Comparison of ENCODE assay signal across 9 cellular contexts in the genomic region with DNA sequence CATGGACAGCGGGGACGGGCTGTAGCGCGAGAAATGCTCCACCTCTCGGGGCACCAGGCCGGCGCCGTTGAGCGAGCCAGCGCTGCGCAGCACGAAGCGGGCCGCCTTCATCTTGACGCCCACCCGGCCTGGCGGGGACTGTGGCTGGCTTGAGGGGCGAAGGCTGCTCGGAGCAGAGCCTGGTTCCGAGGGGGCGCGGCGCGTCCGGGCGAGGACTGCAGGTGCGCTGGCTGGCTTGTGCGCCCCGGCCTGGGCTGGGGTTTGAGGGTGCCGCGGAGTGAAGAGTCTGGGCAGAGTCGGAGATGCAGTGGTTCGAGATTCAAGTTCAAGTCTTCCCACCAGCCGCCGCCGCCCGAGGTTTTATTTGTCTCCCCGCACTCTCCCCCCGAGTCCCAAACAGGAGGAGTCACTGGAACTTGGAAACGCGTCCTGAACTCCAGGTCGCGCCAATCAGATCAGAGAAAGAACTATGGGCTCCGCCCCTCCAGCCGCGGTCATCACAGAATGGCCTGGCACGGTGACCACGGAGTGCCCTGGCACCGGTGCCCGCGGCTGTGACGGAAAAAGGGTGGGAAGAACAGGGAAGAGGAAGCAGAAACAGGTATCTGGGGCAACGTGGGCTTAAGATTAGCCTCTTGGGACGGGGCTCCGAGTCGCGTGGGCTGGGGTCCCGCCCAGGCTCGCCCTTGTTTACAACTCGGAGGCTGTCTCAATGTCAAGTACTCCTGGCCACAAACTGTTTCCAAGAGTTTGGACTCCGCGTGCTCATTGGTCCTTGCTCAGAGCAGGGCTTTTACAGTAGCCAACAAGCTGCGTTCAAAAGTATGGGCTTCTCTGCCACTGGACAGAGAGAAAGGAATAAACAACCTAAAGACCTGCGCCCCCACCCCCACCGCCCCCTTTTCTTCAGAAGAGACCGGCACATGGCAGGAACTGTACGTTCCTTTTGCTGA. TPM values are rescaled to one million over a fixed set of nuclear protein-coding genes. Genes with fewer than 3 reads are reported as not detected.
DNase-seq lines count a peak whose midpoint lies in the region; ATAC-seq and TF ChIP-seq lines count a peak whose summit lies in the region.
"Had no signal": no experiment of that assay in that cellular context is flagged by ENCODE, and none has a peak within 500 bp of the region (broad histone marks: within the 10 kb centered on the region; RNA-seq: fewer than 3 reads in every experiment).

A gene (minus strand): TSS at position 334 of the 953 bp plus-strand sequence. CDS start 223 bp downstream, at position 111.

- TF ChIP-seq RAD21 in SK-N-SH (IDR thresholded peaks at IDR 0.05; ENCODE audit: low read length) = no peak

- no peaks in the 10 kb centered on the region for H3K9me2 ChIP-seq in SK-N-SH

- in situ Hi-C loops in HAP-1 (cut with MboI; ENCODE audit: low sequenced_read_pairs) = no loop called here

- no peaks in the 10 kb centered on the region for H3K79me2 ChIP-seq in SK-N-SH (ENCODE audit: insufficient read depth)
- no peaks in the 10 kb centered on the region for H3K79me2 ChIP-seq in fibroblast of lung (ENCODE audit: control insufficient read depth, insufficient read depth, low read length)

- H3K9me3 ChIP-seq in HAP-1 = no peaks in the 10 kb centered on the region
- H3K9me3 ChIP-seq in SK-N-SH = no peaks in the 10 kb centered on the region
- no peaks in the 10 kb centered on the region for H3K9me3 ChIP-seq in fibroblast of lung (ENCODE audit: control insufficient read depth, insufficient read depth, low read depth, low read length)
- H3K9me3 ChIP-seq in thymus (ENCODE audit: control insufficient read depth) = no peaks in the 10 kb centered on the region

- peaks cover 2% of the 10 kb centered on the region; the same call in 1 of the 2 replicates for H3K4me1 ChIP-seq in HAP-1
- peaks cover 4 to 10% of the 10 kb centered on the region in 2 experiments; a peak in 1 of 4 replicates for H3K4me1 ChIP-seq in SK-N-SH (ENCODE audit: control insufficient read depth in 1 of 2, insufficient read depth in 2 of 2, low read depth in 1 of 2, low read length in 1 of 2)
- H3K4me1 ChIP-seq in fibroblast of lung (ENCODE audit: control insufficient read depth, extremely low read depth, insufficient read depth, low read length) = peaks cover 2% of the 10 kb centered on the region
- H3K4me1 ChIP-seq in thymus (ENCODE audit: control insufficient read depth, insufficient read depth, low read length) = no peaks in the 10 kb centered on the region

- no peaks in the 10 kb centered on the region; the same call in 1 of the 2 replicates for H3K27me3 ChIP-seq in HAP-1 (ENCODE audit: low read depth)
- no peaks in the 10 kb centered on the region for H3K27me3 ChIP-seq in SK-N-SH (ENCODE audit: insufficient read depth)
- H3K27me3 ChIP-seq in fibroblast of lung (ENCODE audit: control insufficient read depth, insufficient read depth, low read length) = no peaks in the 10 kb centered on the region
- H3K27me3 ChIP-seq in thymus (ENCODE audit: control insufficient read depth, insufficient read depth) = peaks cover 7% of the 10 kb centered on the region

- POLR2A ChIA-PET in SK-N-SH (lab: Yijun Ruan, JAX) = no interaction called here

- H3K36me3 ChIP-seq in HAP-1 (replicated peaks) (no peaks in the 10 kb centered on the region), SK-N-SH (replicated peaks in 1 of 2; ENCODE audit: control insufficient read depth in 1 of 2, insufficient read depth in 2 of 2, low read length in 1 of 2) (no peaks in the 10 kb centered on the region), fibroblast of lung (ENCODE audit: control insufficient read depth, insufficient read depth, low read length) (no peaks in the 10 kb centered on the region), thymus (ENCODE audit: control insufficient read depth, insufficient read depth) (no peaks in the 10 kb centered on the region)

- no peaks in the 10 kb centered on the region for H4K20me1 ChIP-seq in SK-N-SH (ENCODE audit: insufficient read depth)
- H4K20me1 ChIP-seq in fibroblast of lung (ENCODE audit: control insufficient read depth, extremely low read depth, insufficient read depth, low read length) = no peaks in the 10 kb centered on the region

- peak within 1 kb of the TSS; percentile 84 for H3K4me2 ChIP-seq in SK-N-SH
- peak within 1 kb of the TSS; percentile 84 for H3K4me2 ChIP-seq in fibroblast of lung (ENCODE audit: extremely low read depth, insufficient read depth, low read length)

- WGBS in SK-N-SH (ENCODE audit: low lambda C conversion rate) = 4% methylated on average over 46 of the region's 67 CpGs
- WGBS in thymus = 8% methylated on average over 67 of the region's 67 CpGs

- H3K27ac ChIP-seq in SK-N-SH (ENCODE audit: low read depth in 2 of 2, low read length in 1 of 2) = no peak within 1 kb of the TSS
- no peak within 1 kb of the TSS for H3K27ac ChIP-seq in fibroblast of lung (ENCODE audit: insufficient read depth, low read length)
- peak within 1 kb of the TSS; percentile 62 for H3K27ac ChIP-seq in thymus (ENCODE audit: low read depth)

- H3K4me3 ChIP-seq in HAP-1 (peak within 1 kb of the TSS; percentile 38), SK-N-SH (ENCODE audit: low read depth in 2 of 2, low read length in 1 of 2) (peak within 1 kb of the TSS; percentile 60 to 71), fibroblast of lung (replicated peaks in 1 of 4; ENCODE audit: control extremely low read depth in 1 of 4, insufficient read depth in 1 of 4, low read depth in 3 of 4, low read length in 4 of 4) (peak within 1 kb of the TSS; percentile 62 to 90 (median 65)), thymus (ENCODE audit: low read length) (peak within 1 kb of the TSS; percentile 11)

- H2AFZ ChIP-seq in SK-N-SH (ENCODE audit: low read depth) (peak within 1 kb of the TSS; percentile 83), fibroblast of lung (ENCODE audit: low read length) (peak within 1 kb of the TSS; percentile 88)

- ATAC-seq in HG03571 (IDR thresholded peaks at IDR 0.05; ENCODE audit: unreplicated experiment) = no peak
- no peak for ATAC-seq in GM19395 (IDR thresholded peaks at IDR 0.05; ENCODE audit: unreplicated experiment)

- TF ChIP-seq CTCF in SK-N-SH (IDR thresholded peaks at IDR 0.05) = no peak
- TF ChIP-seq CTCF in fibroblast of lung (conservative IDR thresholded peaks at IDR 0.05 in 1 of 2, IDR thresholded peaks at IDR 0.05 in 1 of 2; ENCODE audit: low read depth in 1 of 2, low read length in 2 of 2) = no peak

- DNase-seq in A172 (ENCODE audit: low spot score) = peak; percentile 40
- peak in 1 of 2 experiments; percentile 56 for DNase-seq in HAP-1 (ENCODE audit: low spot score in 2 of 2)
- peak; percentile 70 for DNase-seq in SK-N-SH
- DNase-seq in fibroblast of lung (ENCODE audit: low read depth in 2 of 2) = peak; percentile 41 to 94
- peak; percentile 67 for DNase-seq in middle frontal gyrus (ENCODE audit: extremely low spot score, low spot score)
- DNase-seq: activated naive CD8-positive, alpha-beta T cell treated with anti-CD3 and anti-CD28 coated beads, Interleukin-2, amount 10 ng/mL, durations not matched to agents 7 days and 5 days had no signal

- H3K9ac ChIP-seq in SK-N-SH = no peak within 1 kb of the TSS
- H3K9ac ChIP-seq in fibroblast of lung (ENCODE audit: insufficient read depth, low read length) = peak within 1 kb of the TSS; percentile 40

- CTCF ChIA-PET in SK-N-SH (lab: Yijun Ruan, JAX) = interaction anchor here (1.2 kb wide), 1 partner anchor 85 kb away, joined by 4 read pairs; no protein-coding TSS in a partner anchor

- peaks cover 9% of the 10 kb centered on the region for H3F3A ChIP-seq in SK-N-SH (replicated peaks; ENCODE audit: insufficient read depth)

- TF ChIP-seq EP300 in SK-N-SH (IDR thresholded peaks at IDR 0.05; ENCODE audit: borderline replicate concordance in 1 of 2, low read depth in 1 of 2, low read length in 1 of 2) = no peak

TF ChIP-seq in SK-N-SH, 30 proteins besides CTCF, POLR2A, EP300 and RAD21:
- no peak for TF ChIP-seq TEAD4 (IDR thresholded peaks at IDR 0.05; ENCODE audit: borderline replicate concordance, insufficient read depth)
- TF ChIP-seq POLR2AphosphoS5 (IDR thresholded peaks at IDR 0.05; ENCODE audit: low read depth, low read length) = no peak
- TF ChIP-seq, protein P1, sequence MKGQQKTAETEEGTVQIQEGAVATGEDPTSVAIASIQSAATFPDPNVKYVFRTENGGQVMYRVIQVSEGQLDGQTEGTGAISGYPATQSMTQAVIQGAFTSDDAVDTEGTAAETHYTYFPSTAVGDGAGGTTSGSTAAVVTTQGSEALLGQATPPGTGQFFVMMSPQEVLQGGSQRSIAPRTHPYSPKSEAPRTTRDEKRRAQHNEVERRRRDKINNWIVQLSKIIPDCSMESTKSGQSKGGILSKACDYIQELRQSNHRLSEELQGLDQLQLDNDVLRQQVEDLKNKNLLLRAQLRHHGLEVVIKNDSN (IDR thresholded peaks at IDR 0.05; ENCODE audit: borderline replicate concordance, low read depth) = no peak
- no peak for TF ChIP-seq FOXJ3 (CRISPR knock-in tag; IDR thresholded peaks at IDR 0.05)
- TF ChIP-seq CHD2 (IDR thresholded peaks at IDR 0.05; ENCODE audit: low read length, partially characterized antibody) = no peak
- TF ChIP-seq, protein P2, sequence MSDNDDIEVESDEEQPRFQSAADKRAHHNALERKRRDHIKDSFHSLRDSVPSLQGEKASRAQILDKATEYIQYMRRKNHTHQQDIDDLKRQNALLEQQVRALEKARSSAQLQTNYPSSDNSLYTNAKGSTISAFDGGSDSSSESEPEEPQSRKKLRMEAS (IDR thresholded peaks at IDR 0.05; ENCODE audit: low read depth) = peak; percentile 51; the same call in 1 of the 2 replicates
- TF ChIP-seq RXRA (IDR thresholded peaks at IDR 0.05; ENCODE audit: borderline replicate concordance, low read depth) = no peak
TF ChIP-seq in SK-N-SH: peak in this region for 1.

RNA-seq across cellular contexts. Expression of the gene that starts here (rescaled TPM):
- 0.07 and 0.43 TPM in 2 replicates for total RNA-seq in A172 (2014; rRNA removed; shearing (Covaris generic))
- polyA plus RNA-seq in SK-N-SH (2012; rRNA removed) (0.10 and 0.13 TPM in 2 replicates), fibroblast of lung (0.09 and 0.20 TPM in 2 replicates), thymus (153 TPM)
- 0.14 and 0.17 TPM in 2 replicates for polyA plus RNA-seq in SK-N-SH (2012; cell fraction: cytosol; rRNA removed)
- 0.22 and 0.23 TPM in 2 replicates for polyA plus RNA-seq in SK-N-SH (2012; cell fraction: nucleus; rRNA removed)
- 2.8 and 3.1 TPM in 2 replicates for total RNA-seq in fibroblast of lung
- polyA plus RNA-seq in fibroblast of lung (2012) = 0.07 and 0.14 TPM in 2 replicates
- 0.93 and 1.6 TPM in 2 replicates for polyA minus RNA-seq in fibroblast of lung (ENCODE audit: low replicate concordance)

Comparison
In these comparisons a context has a peak if more than half of its experiments do, and no peak if none do; other contexts are left out.
1. RNA of the gene that starts here (polyA plus RNA-seq): 153 TPM in thymus (single experiment); 0.07 to 0.20 TPM in fibroblast of lung and 0.10 to 0.23 TPM in SK-N-SH; every median in the first group is over 100 times any median in the second.
2. Peak in DNase-seq in A172; RNA of the gene not detected or under 1 TPM.
3. Peak in DNase-seq, H3K4me3 ChIP-seq and H3K4me2 ChIP-seq in SK-N-SH; RNA of the gene not detected or under 1 TPM.
4. H3K4me3 ChIP-seq: peak in every context shown above with its lines; median percentile 66 in SK-N-SH; 65 in fibroblast of lung; 38 in HAP-1; 11 in thymus.